In genomic region chr5:40292006-40292405, GRCh38 we compare ENCODE assay signal across 23 cellular contexts.
"Had no signal": no experiment of that assay in that cellular context is flagged by ENCODE, and none has a peak within 500 bp of the region (broad histone marks: within the 10 kb centered on the region; RNA-seq: fewer than 3 reads in every experiment).

No MANE protein-coding gene starts in this region.

- H3K36me3 Mint-ChIP-seq: stimulated activated naive B cell treated with anti-CD40 and anti-IgM and Interleukin-4, amounts not matched to agents 10 μg/mL and 1 μg/mL and 100 μg/mL, for 72 hours; type B pancreatic cell had no signal

- H3K4me1 Mint-ChIP-seq: immature natural killer cell; stimulated activated naive B cell treated with anti-CD40 and anti-IgM and Interleukin-4, amounts not matched to agents 10 μg/mL and 1 μg/mL and 100 μg/mL, for 72 hours had no signal

- H3K27ac Mint-ChIP-seq: progenitor cell of endocrine pancreas; stimulated activated naive B cell treated with anti-CD40 and anti-IgM and Interleukin-4, amounts not matched to agents 10 μg/mL and 1 μg/mL and 100 μg/mL, for 72 hours; type B pancreatic cell had no signal

- H3K27me3 ChIP-seq: ovary, right atrium auricular region, right lobe of liver, tibial nerve, uterus had no signal

- H3K9me3 Mint-ChIP-seq: type B pancreatic cell had no signal

- H3K4me3 ChIP-seq: left ventricle myocardium inferior, lung, mucosa of descending colon, ovary, right atrium auricular region, right lobe of liver, smooth muscle cell, tibial nerve, uterus had no signal

- H3K27ac ChIP-seq: left ventricle myocardium inferior, ovary, right atrium auricular region, right lobe of liver, tibial nerve, uterus had no signal

- H3K4me1 ChIP-seq: left ventricle myocardium inferior, right atrium auricular region, right lobe of liver, tibial nerve, uterus had no signal

- H3K4me3 Mint-ChIP-seq: immature natural killer cell; naive thymus-derived CD4-positive, alpha-beta T cell; natural killer cell treated with Interleukin-12 subunit alpha and Interleukin-12 subunit beta and Interleukin-15 and Interleukin-18, amount 100 ng/mL, for 72 hours; stimulated activated naive B cell treated with anti-CD40 and anti-IgM and Interleukin-4, amounts not matched to agents 10 μg/mL and 1 μg/mL and 100 μg/mL, for 72 hours; type B pancreatic cell had no signal

- H3K4me2 ChIP-seq: smooth muscle cell had no signal

- H3K27me3 Mint-ChIP-seq: naive thymus-derived CD4-positive, alpha-beta T cell; progenitor cell of endocrine pancreas; stimulated activated naive B cell treated with anti-CD40 and anti-IgM and Interleukin-4, amounts not matched to agents 10 μg/mL and 1 μg/mL and 100 μg/mL, for 72 hours; type B pancreatic cell had no signal

- H3K36me3 ChIP-seq: left ventricle myocardium inferior, ovary, right atrium auricular region, right lobe of liver, tibial nerve, uterus had no signal

- ATAC-seq: mucosa of descending colon; naive thymus-derived CD4-positive, alpha-beta T cell; natural killer cell treated with Interleukin-12 subunit alpha and Interleukin-12 subunit beta and Interleukin-15 and Interleukin-18, amount 100 ng/mL, for 72 hours; right lobe of liver; stimulated activated naive B cell treated with anti-CD40 and anti-IgM and Interleukin-4, amounts not matched to agents 10 μg/mL and 1 μg/mL and 100 μg/mL, for 72 hours; stimulated activated naive CD8-positive, alpha-beta T cell treated with anti-CD3 and anti-CD28 coated beads, Interleukin-15, Interleukin-2, amounts not matched to agents 100 U/mL and 50 U/mL, for 24 hours had no signal

- DNase-seq: hypothalamus; immature natural killer cell; left ventricle myocardium inferior; midbrain; mucosa of descending colon; naive thymus-derived CD4-positive, alpha-beta T cell; ovary; right lobe of liver; stimulated activated CD4-positive, alpha-beta T cell treated with anti-CD3 and anti-CD28 coated beads, Interleukin-1b, Interleukin-23, amount 100 ng/mL, for 48 hours; stimulated activated CD4-positive, alpha-beta T cell treated with anti-CD3 and anti-CD28 coated beads, Interleukin-2, amount 100 ng/mL, for 48 hours; stimulated activated CD4-positive, alpha-beta T cell treated with anti-CD3 and anti-CD28 coated beads, Interleukin-4, amount 100 ng/mL, for 4 hours; stimulated activated CD8-positive, alpha-beta memory T cell treated with anti-CD3 and anti-CD28 coated beads, Interleukin-4, amount 100 ng/mL, for 48 hours; stimulated activated naive B cell treated with anti-CD40 and anti-IgM and Interleukin-4, amounts not matched to agents 10 μg/mL and 1 μg/mL and 100 μg/mL, for 72 hours; stimulated activated naive CD8-positive, alpha-beta T cell treated with anti-CD3 and anti-CD28 coated beads, Interleukin-15, Interleukin-2, amounts not matched to agents 100 U/mL and 50 U/mL, for 24 hours; substantia nigra; uterus had no signal
